1 cellular context compared by ENCODE assay signal in genomic region chr6:134195164-134195906, GRCh38.
TF ChIP-seq lines count a peak whose summit lies in the region.

No MANE protein-coding gene starts in this region.

TF ChIP-seq in K562, 482 proteins besides CTCF, POLR2A, EP300 and RAD21 (continued from another document and continues in another):
- TF ChIP-seq, protein P1, sequence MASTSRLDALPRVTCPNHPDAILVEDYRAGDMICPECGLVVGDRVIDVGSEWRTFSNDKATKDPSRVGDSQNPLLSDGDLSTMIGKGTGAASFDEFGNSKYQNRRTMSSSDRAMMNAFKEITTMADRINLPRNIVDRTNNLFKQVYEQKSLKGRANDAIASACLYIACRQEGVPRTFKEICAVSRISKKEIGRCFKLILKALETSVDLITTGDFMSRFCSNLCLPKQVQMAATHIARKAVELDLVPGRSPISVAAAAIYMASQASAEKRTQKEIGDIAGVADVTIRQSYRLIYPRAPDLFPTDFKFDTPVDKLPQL (IDR thresholded peaks at IDR 0.05; ENCODE audit: extremely low read depth, insufficient read length), result no peak
- TF ChIP-seq C11orf30 (IDR thresholded peaks at IDR 0.05; ENCODE audit: low read depth), result peak; percentile 87
- TF ChIP-seq MAFK (IDR thresholded peaks at IDR 0.05; ENCODE audit: low read length), result peak; percentile 78
- TF ChIP-seq ZNF445 (CRISPR knock-in tag; IDR thresholded peaks at IDR 0.05; ENCODE audit: low read depth), result no peak
- no peak for TF ChIP-seq ZNF143 (CRISPR knock-in tag; IDR thresholded peaks at IDR 0.05)
- no peak for TF ChIP-seq ETS2 (tag; IDR thresholded peaks at IDR 0.05; ENCODE audit: borderline replicate concordance, poor library complexity, severe bottlenecking)
- TF ChIP-seq ZNF311 (CRISPR knock-in tag; IDR thresholded peaks at IDR 0.05), result no peak
- TF ChIP-seq TARDBP (IDR thresholded peaks at IDR 0.05), result no peak
- peak; percentile 95 for TF ChIP-seq NCOR1 (IDR thresholded peaks at IDR 0.05)
- no peak for TF ChIP-seq CHD4 (IDR thresholded peaks at IDR 0.05; ENCODE audit: insufficient read depth, insufficient replicate concordance, low read depth, low read length, poor library complexity, severe bottlenecking)
- TF ChIP-seq HES1 (IDR thresholded peaks at IDR 0.05; ENCODE audit: low read depth), result no peak; the same call in 1 of the 2 replicates
- TF ChIP-seq CCAR2 (IDR thresholded peaks at IDR 0.05; ENCODE audit: low read depth, low read length), result no peak
- TF ChIP-seq FOXA1 (IDR thresholded peaks at IDR 0.05; ENCODE audit: borderline replicate concordance), result no peak
- no peak for TF ChIP-seq PHF20 (IDR thresholded peaks at IDR 0.05; ENCODE audit: partially characterized antibody)
- no peak for TF ChIP-seq RBM22 (IDR thresholded peaks at IDR 0.05; ENCODE audit: low read depth, low read length, poor library complexity, severe bottlenecking)
- TF ChIP-seq RBM39 (optimal IDR thresholded peaks at IDR 0.05; ENCODE audit: low read depth, low read length), result no peak
- peak in 1 of 2 experiments; percentile 70 for TF ChIP-seq NCOA2 (IDR thresholded peaks at IDR 0.05; ENCODE audit: partially characterized antibody in 2 of 2)
- TF ChIP-seq, protein P2, sequence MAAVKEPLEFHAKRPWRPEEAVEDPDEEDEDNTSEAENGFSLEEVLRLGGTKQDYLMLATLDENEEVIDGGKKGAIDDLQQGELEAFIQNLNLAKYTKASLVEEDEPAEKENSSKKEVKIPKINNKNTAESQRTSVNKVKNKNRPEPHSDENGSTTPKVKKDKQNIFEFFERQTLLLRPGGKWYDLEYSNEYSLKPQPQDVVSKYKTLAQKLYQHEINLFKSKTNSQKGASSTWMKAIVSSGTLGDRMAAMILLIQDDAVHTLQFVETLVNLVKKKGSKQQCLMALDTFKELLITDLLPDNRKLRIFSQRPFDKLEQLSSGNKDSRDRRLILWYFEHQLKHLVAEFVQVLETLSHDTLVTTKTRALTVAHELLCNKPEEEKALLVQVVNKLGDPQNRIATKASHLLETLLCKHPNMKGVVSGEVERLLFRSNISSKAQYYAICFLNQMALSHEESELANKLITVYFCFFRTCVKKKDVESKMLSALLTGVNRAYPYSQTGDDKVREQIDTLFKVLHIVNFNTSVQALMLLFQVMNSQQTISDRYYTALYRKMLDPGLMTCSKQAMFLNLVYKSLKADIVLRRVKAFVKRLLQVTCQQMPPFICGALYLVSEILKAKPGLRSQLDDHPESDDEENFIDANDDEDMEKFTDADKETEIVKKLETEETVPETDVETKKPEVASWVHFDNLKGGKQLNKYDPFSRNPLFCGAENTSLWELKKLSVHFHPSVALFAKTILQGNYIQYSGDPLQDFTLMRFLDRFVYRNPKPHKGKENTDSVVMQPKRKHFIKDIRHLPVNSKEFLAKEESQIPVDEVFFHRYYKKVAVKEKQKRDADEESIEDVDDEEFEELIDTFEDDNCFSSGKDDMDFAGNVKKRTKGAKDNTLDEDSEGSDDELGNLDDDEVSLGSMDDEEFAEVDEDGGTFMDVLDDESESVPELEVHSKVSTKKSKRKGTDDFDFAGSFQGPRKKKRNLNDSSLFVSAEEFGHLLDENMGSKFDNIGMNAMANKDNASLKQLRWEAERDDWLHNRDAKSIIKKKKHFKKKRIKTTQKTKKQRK (IDR thresholded peaks at IDR 0.05; ENCODE audit: borderline replicate concordance, low read depth, low read length), result no peak
- peak; percentile 66 for TF ChIP-seq CEBPB (tag; IDR thresholded peaks at IDR 0.05)
- TF ChIP-seq NR2C1 (IDR thresholded peaks at IDR 0.05), result no peak
- TF ChIP-seq NR2C1 (tag; IDR thresholded peaks at IDR 0.05), result no peak
- no peak for TF ChIP-seq ESRRA (IDR thresholded peaks at IDR 0.05; ENCODE audit: borderline replicate concordance, low read depth)
- TF ChIP-seq ARID1B (IDR thresholded peaks at IDR 0.05), result peak; percentile 98
- TF ChIP-seq DLX4 (CRISPR knock-in tag; IDR thresholded peaks at IDR 0.05), result no peak
- TF ChIP-seq, protein P3, sequence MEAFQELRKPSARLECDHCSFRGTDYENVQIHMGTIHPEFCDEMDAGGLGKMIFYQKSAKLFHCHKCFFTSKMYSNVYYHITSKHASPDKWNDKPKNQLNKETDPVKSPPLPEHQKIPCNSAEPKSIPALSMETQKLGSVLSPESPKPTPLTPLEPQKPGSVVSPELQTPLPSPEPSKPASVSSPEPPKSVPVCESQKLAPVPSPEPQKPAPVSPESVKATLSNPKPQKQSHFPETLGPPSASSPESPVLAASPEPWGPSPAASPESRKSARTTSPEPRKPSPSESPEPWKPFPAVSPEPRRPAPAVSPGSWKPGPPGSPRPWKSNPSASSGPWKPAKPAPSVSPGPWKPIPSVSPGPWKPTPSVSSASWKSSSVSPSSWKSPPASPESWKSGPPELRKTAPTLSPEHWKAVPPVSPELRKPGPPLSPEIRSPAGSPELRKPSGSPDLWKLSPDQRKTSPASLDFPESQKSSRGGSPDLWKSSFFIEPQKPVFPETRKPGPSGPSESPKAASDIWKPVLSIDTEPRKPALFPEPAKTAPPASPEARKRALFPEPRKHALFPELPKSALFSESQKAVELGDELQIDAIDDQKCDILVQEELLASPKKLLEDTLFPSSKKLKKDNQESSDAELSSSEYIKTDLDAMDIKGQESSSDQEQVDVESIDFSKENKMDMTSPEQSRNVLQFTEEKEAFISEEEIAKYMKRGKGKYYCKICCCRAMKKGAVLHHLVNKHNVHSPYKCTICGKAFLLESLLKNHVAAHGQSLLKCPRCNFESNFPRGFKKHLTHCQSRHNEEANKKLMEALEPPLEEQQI (IDR thresholded peaks at IDR 0.05), result peak; percentile 37; the same call in 1 of the 2 replicates
- no peak for TF ChIP-seq ZNF583 (CRISPR knock-in tag; IDR thresholded peaks at IDR 0.05)
- TF ChIP-seq, protein P4, sequence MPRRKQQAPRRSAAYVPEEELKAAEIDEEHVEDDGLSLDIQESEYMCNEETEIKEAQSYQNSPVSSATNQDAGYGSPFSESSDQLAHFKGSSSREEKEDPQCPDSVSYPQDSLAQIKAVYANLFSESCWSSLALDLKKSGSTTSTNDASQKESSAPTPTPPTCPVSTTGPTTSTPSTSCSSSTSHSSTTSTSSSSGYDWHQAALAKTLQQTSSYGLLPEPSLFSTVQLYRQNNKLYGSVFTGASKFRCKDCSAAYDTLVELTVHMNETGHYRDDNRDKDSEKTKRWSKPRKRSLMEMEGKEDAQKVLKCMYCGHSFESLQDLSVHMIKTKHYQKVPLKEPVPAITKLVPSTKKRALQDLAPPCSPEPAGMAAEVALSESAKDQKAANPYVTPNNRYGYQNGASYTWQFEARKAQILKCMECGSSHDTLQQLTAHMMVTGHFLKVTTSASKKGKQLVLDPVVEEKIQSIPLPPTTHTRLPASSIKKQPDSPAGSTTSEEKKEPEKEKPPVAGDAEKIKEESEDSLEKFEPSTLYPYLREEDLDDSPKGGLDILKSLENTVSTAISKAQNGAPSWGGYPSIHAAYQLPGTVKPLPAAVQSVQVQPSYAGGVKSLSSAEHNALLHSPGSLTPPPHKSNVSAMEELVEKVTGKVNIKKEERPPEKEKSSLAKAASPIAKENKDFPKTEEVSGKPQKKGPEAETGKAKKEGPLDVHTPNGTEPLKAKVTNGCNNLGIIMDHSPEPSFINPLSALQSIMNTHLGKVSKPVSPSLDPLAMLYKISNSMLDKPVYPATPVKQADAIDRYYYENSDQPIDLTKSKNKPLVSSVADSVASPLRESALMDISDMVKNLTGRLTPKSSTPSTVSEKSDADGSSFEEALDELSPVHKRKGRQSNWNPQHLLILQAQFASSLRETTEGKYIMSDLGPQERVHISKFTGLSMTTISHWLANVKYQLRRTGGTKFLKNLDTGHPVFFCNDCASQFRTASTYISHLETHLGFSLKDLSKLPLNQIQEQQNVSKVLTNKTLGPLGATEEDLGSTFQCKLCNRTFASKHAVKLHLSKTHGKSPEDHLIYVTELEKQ (CRISPR knock-in tag; IDR thresholded peaks at IDR 0.05), result no peak
- no peak for TF ChIP-seq IFI16 (CRISPR knock-in tag; IDR thresholded peaks at IDR 0.05)
- TF ChIP-seq NCOA1 (IDR thresholded peaks at IDR 0.05; ENCODE audit: low read depth), result peak; percentile 64; the same call in 1 of the 2 replicates
- peak; percentile 42 for TF ChIP-seq NFATC3 (IDR thresholded peaks at IDR 0.05)
- peak in 1 of 2 experiments; percentile 63; a peak in 1 of 4 replicates for TF ChIP-seq HDAC1 (IDR thresholded peaks at IDR 0.05)
- TF ChIP-seq HNRNPUL1 (IDR thresholded peaks at IDR 0.05; ENCODE audit: low read length), result no peak
- 0 out of 2 replicates have a peak, but pooled peaks have one; percentile 23 for TF ChIP-seq MYC (IDR thresholded peaks at IDR 0.05; ENCODE audit: low read depth, low read length)
- no peak for TF ChIP-seq MYC (CRISPR knock-in tag; IDR thresholded peaks at IDR 0.05; ENCODE audit: borderline replicate concordance, low read depth)
- TF ChIP-seq FOXM1 (IDR thresholded peaks at IDR 0.05; ENCODE audit: low read depth), result peak; percentile 79
- no peak for TF ChIP-seq FOXM1 (CRISPR knock-in tag; IDR thresholded peaks at IDR 0.05; ENCODE audit: low read depth)
- no peak for TF ChIP-seq ZNF778 (CRISPR knock-in tag; IDR thresholded peaks at IDR 0.05)
- no peak for TF ChIP-seq POLR2AphosphoS2 (IDR thresholded peaks at IDR 0.05; ENCODE audit: low read length)
- no peak for TF ChIP-seq TBP (optimal IDR thresholded peaks at IDR 0.05; ENCODE audit: low read depth, low read length)
- TF ChIP-seq SPI1 (IDR thresholded peaks at IDR 0.05; ENCODE audit: borderline replicate concordance, low read depth, low read length), result no peak
- TF ChIP-seq TEAD4 (IDR thresholded peaks at IDR 0.05; ENCODE audit: low read length), result peak; percentile 95
- TF ChIP-seq TEAD4 (CRISPR knock-in tag; IDR thresholded peaks at IDR 0.05; ENCODE audit: borderline replicate concordance), result no peak
- TF ChIP-seq NCOA6 (IDR thresholded peaks at IDR 0.05), result no peak
- TF ChIP-seq KDM1A (IDR thresholded peaks at IDR 0.05), result peak; percentile 83 to 89
- TF ChIP-seq ATF7 (IDR thresholded peaks at IDR 0.05), result peak; percentile 31; the same call in 1 of the 2 replicates
- TF ChIP-seq FOSL1 (tag; conservative IDR thresholded peaks at IDR 0.05), result peak; percentile 67
- no peak for TF ChIP-seq ETV1 (tag; conservative IDR thresholded peaks at IDR 0.05; ENCODE audit: low read depth)
- TF ChIP-seq TSC22D4 (tag; IDR thresholded peaks at IDR 0.05), result no peak
- TF ChIP-seq ZNF655 (CRISPR knock-in tag; IDR thresholded peaks at IDR 0.05), result no peak
- TF ChIP-seq TCFL5 (CRISPR knock-in tag; conservative IDR thresholded peaks at IDR 0.05), result peak; percentile 35; the same call in 1 of the 2 replicates
- peak; percentile 68 for TF ChIP-seq GATA2 (CRISPR knock-in tag; IDR thresholded peaks at IDR 0.05)
- no peak for TF ChIP-seq ZNF23 (CRISPR knock-in tag; IDR thresholded peaks at IDR 0.05)
- peak; percentile 86 for TF ChIP-seq LEF1 (IDR thresholded peaks at IDR 0.05)
- peak; percentile 80; the same call in 1 of the 2 replicates for TF ChIP-seq MEF2D (tag; conservative IDR thresholded peaks at IDR 0.05; ENCODE audit: low read depth)
- TF ChIP-seq AFF1 (IDR thresholded peaks at IDR 0.05; ENCODE audit: low read depth in 1 of 2, partially characterized antibody in 2 of 2), result peak; percentile 31 to 61
